Comparison of ENCODE assay signal across 28 cellular contexts in genomic region chr16:13833510-13833909, GRCh38.
"Had no signal": no experiment of that assay in that cellular context is flagged by ENCODE, and none has a peak within 500 bp of the region (broad histone marks: within the 10 kb centered on the region; RNA-seq: fewer than 3 reads in every experiment).

No MANE protein-coding gene starts in this region.

- H3K27ac ChIP-seq: left lung, lower lobe of right lung, pancreas, prostate gland, stomach, testis, thyroid gland, transverse colon, upper lobe of left lung had no signal

- ATAC-seq: left colon; left lung; lower lobe of right lung; naive thymus-derived CD8-positive, alpha-beta T cell; pancreas; right cardiac atrium; sciatic nerve; stimulated activated naive B cell treated with anti-CD40 and anti-IgM and Interleukin-4, amounts not matched to agents 10 μg/mL and 1 μg/mL and 100 μg/mL, for 72 hours; stimulated activated naive CD8-positive, alpha-beta T cell treated with anti-CD3 and anti-CD28 coated beads, Interleukin-15, Interleukin-2, amounts not matched to agents 100 U/mL and 50 U/mL, for 24 hours had no signal

- H3K27me3 ChIP-seq: left lung, pancreas, testis, thyroid gland, transverse colon, upper lobe of left lung had no signal

- H3K4me1 ChIP-seq: left lung, lower lobe of right lung, pancreas, prostate gland, stomach, testis, thyroid gland, transverse colon, upper lobe of left lung had no signal

- H3K4me3 ChIP-seq: left lung, lower lobe of right lung, pancreas, prostate gland, skin epidermis, stomach, testis, thyroid gland, transverse colon, upper lobe of left lung had no signal

- H3K9me3 ChIP-seq: left lung, lower lobe of right lung, pancreas, prostate gland, stomach, testis, thyroid gland, transverse colon, upper lobe of left lung had no signal

- DNase-seq: hippocampal formation; kidney glomerular epithelial cell; left colon; left lung; lower lobe of right lung; mammary epithelial cell; mesenchymal stem cell; naive thymus-derived CD8-positive, alpha-beta T cell; nucleus accumbens; pancreas; posterior cingulate gyrus; retina; right cardiac atrium; stimulated activated CD4-positive, alpha-beta T cell treated with anti-CD3 and anti-CD28 coated beads, Interleukin-12 subunit alpha, Interleukin-12 subunit beta, amount 100 ng/mL, for 4 hours; stimulated activated CD4-positive, alpha-beta T cell treated with anti-CD3 and anti-CD28 coated beads, Interleukin-15, amount 100 ng/mL, for 24 hours; stimulated activated CD4-positive, alpha-beta T cell treated with anti-CD3 and anti-CD28 coated beads, Interleukin-2, amount 100 ng/mL, for 24 hours; stimulated activated CD4-positive, alpha-beta T cell treated with anti-CD3 and anti-CD28 coated beads, Interleukin-4, amount 100 ng/mL, for 1 hour; stimulated activated naive B cell treated with anti-CD40 and anti-IgM and Interleukin-4, amounts not matched to agents 10 μg/mL and 1 μg/mL and 100 μg/mL, for 72 hours; stimulated activated naive CD8-positive, alpha-beta T cell treated with anti-CD3 and anti-CD28 coated beads, Interleukin-15, Interleukin-2, amounts not matched to agents 100 U/mL and 50 U/mL, for 24 hours; stomach; testis; thyroid gland; transverse colon; upper lobe of left lung had no signal

- H3K36me3 ChIP-seq: left lung, lower lobe of right lung, pancreas, prostate gland, stomach, thyroid gland, transverse colon, upper lobe of left lung had no signal

- FAIRE-seq: keratinocyte, pancreas had no signal
